In the genomic region with DNA sequence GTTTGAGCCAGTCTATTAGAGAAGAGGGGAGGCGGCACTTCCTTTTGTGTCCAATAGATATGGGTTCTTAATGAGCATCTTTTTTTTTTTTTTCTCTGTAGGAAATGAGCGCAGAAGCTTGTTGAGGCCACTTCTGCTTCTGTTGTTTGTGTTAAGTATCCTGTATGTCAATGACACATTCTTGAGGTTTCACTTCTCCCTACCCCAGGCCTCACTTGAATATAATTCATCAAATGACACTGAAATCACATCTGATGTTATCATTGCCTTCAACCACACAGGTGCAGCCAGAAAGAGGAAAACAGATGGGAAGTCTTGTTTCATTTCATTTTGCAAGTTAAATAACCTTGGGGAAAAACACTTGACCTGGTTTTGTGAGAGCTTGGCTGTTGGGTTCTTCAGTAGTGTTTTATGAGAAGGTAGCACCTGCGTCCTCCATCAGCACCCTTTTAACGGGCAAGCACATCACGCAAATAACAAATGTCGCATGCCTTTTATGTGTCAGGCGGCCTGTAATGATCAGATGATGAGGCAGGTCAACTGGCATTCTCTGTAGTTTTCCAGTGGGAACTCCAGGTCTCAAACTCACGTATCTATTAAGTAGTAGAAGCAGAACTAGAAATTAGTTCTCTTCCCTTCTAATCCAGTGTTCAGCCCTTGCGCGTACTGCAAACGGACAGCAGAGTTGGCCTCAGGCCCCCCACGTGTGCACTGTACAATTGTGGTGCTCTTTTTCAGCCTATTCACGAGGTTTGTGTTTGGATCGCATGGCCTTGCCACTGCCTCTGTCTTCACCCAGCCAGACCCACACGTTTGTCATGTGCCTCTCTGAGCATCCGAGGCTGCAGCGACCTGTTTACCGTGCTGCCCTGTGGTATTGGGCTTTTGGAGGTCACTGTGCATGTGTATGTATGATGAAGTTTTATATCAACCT, we compare ENCODE assay signal across 1 cellular context.
TF ChIP-seq lines count a peak whose summit lies in the region.

No MANE protein-coding gene starts in this region.

TF ChIP-seq in HEK293, 187 proteins besides CTCF, POLR2A, EP300 and RAD21 (continued from another document):
- TF ChIP-seq TSHZ1 (tag by site-specific recombination; IDR thresholded peaks at IDR 0.05; ENCODE audit: borderline replicate concordance) (no peak), PRDM10 (tag by site-specific recombination; IDR thresholded peaks at IDR 0.05) (peak; percentile 72), FEZF1 (tag by site-specific recombination; IDR thresholded peaks at IDR 0.05) (peak; percentile 82), BCL11B (tag by site-specific recombination; IDR thresholded peaks at IDR 0.05; ENCODE audit: low read depth) (no peak), INSM2 (tag by site-specific recombination; IDR thresholded peaks at IDR 0.05) (no peak), OSR2 (tag by site-specific recombination; IDR thresholded peaks at IDR 0.05) (peak; percentile 77; the same call in 1 of the 2 replicates), HOXC10 (CRISPR knock-in tag; IDR thresholded peaks at IDR 0.05) (no peak), ZNF366 (tag by site-specific recombination; conservative IDR thresholded peaks at IDR 0.05) (no peak), YY1 (tag by site-specific recombination; IDR thresholded peaks at IDR 0.05) (no peak), ZNF24 (tag by site-specific recombination; IDR thresholded peaks at IDR 0.05) (no peak), ZNF157 (tag by site-specific recombination; IDR thresholded peaks at IDR 0.05) (no peak), IKZF3 (tag by site-specific recombination; IDR thresholded peaks at IDR 0.05) (no peak)
